ENCODE assay signal across 8 cellular contexts in genomic region chr1:216723274-216723780, GRCh38. TPM values are rescaled to one million over a fixed set of nuclear protein-coding genes. Genes with fewer than 3 reads are reported as not detected.
DNase-seq lines count a peak whose midpoint lies in the region; ATAC-seq and TF ChIP-seq lines count a peak whose summit lies in the region.

Gene ESRRG, minus strand, starts transcription at chr1:216723429. Its CDS starts 130 bp downstream, at chr1:216723299.

- no peaks in the 10 kb centered on the region for H3K36me3 ChIP-seq in urinary bladder (ENCODE audit: insufficient read depth)

- H3K4me3 ChIP-seq in choroid plexus epithelial cell (ENCODE audit: low read depth, low read length): peak within 1 kb of the TSS; percentile 35
- peak within 1 kb of the TSS; percentile 22 for H3K4me3 ChIP-seq in urinary bladder (ENCODE audit: low read depth, low read length)

- peak within 1 kb of the TSS; percentile 67 for H3K4me3 Mint-ChIP-seq in memory B cell

- ATAC-seq in memory B cell (ENCODE audit: low read depth) (peak; percentile 41), GM21367 (IDR thresholded peaks at IDR 0.05; ENCODE audit: unreplicated experiment) (no peak), HG03175 (IDR thresholded peaks at IDR 0.05; ENCODE audit: unreplicated experiment) (no peak)

- WGBS in urinary bladder: 1% methylated on average over 17 of the region's 17 CpGs

- H3K4me1 Mint-ChIP-seq in memory B cell: peaks cover 12% of the 10 kb centered on the region

- no peak within 1 kb of the TSS for H3K27ac Mint-ChIP-seq in memory B cell

- no peak for TF ChIP-seq CTCF in choroid plexus epithelial cell (conservative IDR thresholded peaks at IDR 0.05; ENCODE audit: low read depth, low read length)

- no peaks in the 10 kb centered on the region for H3K4me1 ChIP-seq in urinary bladder (ENCODE audit: insufficient read depth)

- peaks cover 7% of the 10 kb centered on the region for H3K27me3 Mint-ChIP-seq in memory B cell

- no peaks in the 10 kb centered on the region for H3K9me3 Mint-ChIP-seq in memory B cell

- H3K36me3 Mint-ChIP-seq in memory B cell: no peaks in the 10 kb centered on the region

- DNase-seq in ELF-1 (ENCODE audit: low read depth, low spot score) (peak; percentile 88), NCI-H2171 (lab: John Stamatoyannopoulos, UW) (peak; percentile 94), choroid plexus epithelial cell (ENCODE audit: low read depth) (peak; percentile 7), memory B cell (ENCODE audit: low spot score in 2 of 2) (no peak)
- DNase-seq in activated CD4-positive, alpha-beta T cell treated with anti-CD3 and anti-CD28 coated beads, Interleukin-2, amount 50 U/mL, for 1 hour: no peak

- H3K27ac ChIP-seq in urinary bladder (ENCODE audit: low read depth): no peak within 1 kb of the TSS

RNA-seq across cellular contexts. Expression of gene ESRRG, which starts in this region (rescaled TPM):
- 14.0 TPM for total RNA-seq in urinary bladder
- polyA plus RNA-seq in urinary bladder: 0.90 TPM

Comparison
In these comparisons a context has a peak if more than half of its experiments do, and no peak if none do; other contexts are left out.
1. DNase-seq: peak in ELF-1 (single experiment), NCI-H2171 (single experiment) and choroid plexus epithelial cell (single experiment); none in memory B cell (0 of 2) and activated CD4-positive, alpha-beta T cell treated with anti-CD3 and anti-CD28 coated beads, Interleukin-2, amount 50 U/mL, for 1 hour (single experiment).